In genomic region chr15:84552896-84553295, GRCh38 we compare ENCODE assay signal across 18 cellular contexts.
"Had no signal": no experiment of that assay in that cellular context is flagged by ENCODE, and none has a peak within 500 bp of the region (broad histone marks: within the 10 kb centered on the region; RNA-seq: fewer than 3 reads in every experiment).

No MANE protein-coding gene starts in this region.

- H3K4me3 ChIP-seq: coronary artery, esophagus muscularis mucosa, lung, skin epidermis, suprapubic skin had no signal

- H3K9ac ChIP-seq: parathyroid adenoma had no signal

- H3K4me3 Mint-ChIP-seq: activated B cell treated with CpG ODN at 0.5 μM for 24 hours; activated CD4-positive, alpha-beta T cell treated with anti-CD3 and anti-CD28 coated beads, Interleukin-2, amount 10 ng/mL, durations not matched to agents 7 days and 5 days; activated T-helper 1 cell treated with anti-CD3 and anti-CD28 coated beads, Interleukin-12 subunit alpha, Interleukin-12 subunit beta, Interleukin-2, Interleukin-4 antibody, amounts not matched to agents 30 ng/mL and 10 ng/mL and 1 ng/mL, durations not matched to agents 14 hours and 24 hours and 36 hours; naive thymus-derived CD4-positive, alpha-beta T cell had no signal

- H2AFZ ChIP-seq: parathyroid adenoma had no signal

- H3K27me3 ChIP-seq: esophagus muscularis mucosa, neutrophil, suprapubic skin had no signal

- H3K9me3 Mint-ChIP-seq: activated B cell treated with CpG ODN at 0.5 μM for 24 hours; activated CD4-positive, alpha-beta T cell treated with anti-CD3 and anti-CD28 coated beads, Interleukin-2, amount 10 ng/mL, durations not matched to agents 7 days and 5 days; activated T-helper 1 cell treated with anti-CD3 and anti-CD28 coated beads, Interleukin-12 subunit alpha, Interleukin-12 subunit beta, Interleukin-2, Interleukin-4 antibody, amounts not matched to agents 30 ng/mL and 10 ng/mL and 1 ng/mL, durations not matched to agents 14 hours and 24 hours and 36 hours had no signal

- H3K4me1 Mint-ChIP-seq: activated B cell treated with CpG ODN at 0.5 μM for 24 hours had no signal

- DNase-seq: activated B cell treated with CpG ODN at 0.5 μM for 24 hours; activated CD4-positive, alpha-beta T cell treated with anti-CD3 and anti-CD28 coated beads, Interleukin-2, amount 10 ng/mL, durations not matched to agents 7 days and 5 days; caudate nucleus; effector CD4-positive, alpha-beta T cell; foreskin melanocyte; head of caudate nucleus; naive thymus-derived CD4-positive, alpha-beta T cell; stimulated activated naive CD8-positive, alpha-beta T cell treated with anti-CD3 and anti-CD28 coated beads, Interleukin-15, Interleukin-2, amounts not matched to agents 100 U/mL and 50 U/mL, for 24 hours; T-helper 2 cell; trophoblast cell had no signal

- H3K9me3 ChIP-seq: esophagus muscularis mucosa, neutrophil, suprapubic skin had no signal

- H3K79me2 ChIP-seq: parathyroid adenoma had no signal

- H3K27ac Mint-ChIP-seq: activated B cell treated with CpG ODN at 0.5 μM for 24 hours; activated CD4-positive, alpha-beta T cell treated with anti-CD3 and anti-CD28 coated beads, Interleukin-2, amount 10 ng/mL, durations not matched to agents 7 days and 5 days; activated T-helper 1 cell treated with anti-CD3 and anti-CD28 coated beads, Interleukin-12 subunit alpha, Interleukin-12 subunit beta, Interleukin-2, Interleukin-4 antibody, amounts not matched to agents 30 ng/mL and 10 ng/mL and 1 ng/mL, durations not matched to agents 14 hours and 24 hours and 36 hours; naive thymus-derived CD4-positive, alpha-beta T cell had no signal

- H3K27ac ChIP-seq: coronary artery, esophagus muscularis mucosa, neutrophil, parathyroid adenoma, skin epidermis, suprapubic skin had no signal

- H3K27me3 Mint-ChIP-seq: activated B cell treated with CpG ODN at 0.5 μM for 24 hours; activated CD4-positive, alpha-beta T cell treated with anti-CD3 and anti-CD28 coated beads, Interleukin-2, amount 10 ng/mL, durations not matched to agents 7 days and 5 days; naive thymus-derived CD4-positive, alpha-beta T cell had no signal

- H3K36me3 ChIP-seq: suprapubic skin had no signal

- H3K4me1 ChIP-seq: parathyroid adenoma had no signal
